Comparison of ENCODE assay signal across 19 cellular contexts in genomic region chr1:100649128-100649527, GRCh38.
DNase-seq lines count a peak whose midpoint lies in the region; ATAC-seq and TF ChIP-seq lines count a peak whose summit lies in the region.
"Had no signal": no experiment of that assay in that cellular context is flagged by ENCODE, and none has a peak within 500 bp of the region (broad histone marks: within the 10 kb centered on the region; RNA-seq: fewer than 3 reads in every experiment).

No MANE protein-coding gene starts in this region.

- H3K9me3 Mint-ChIP-seq in endodermal cell = peaks cover 32% of the 10 kb centered on the region
- H3K9me3 Mint-ChIP-seq in naive thymus-derived CD8-positive, alpha-beta T cell = peaks cover 10 to 33% (median 23%) of the 10 kb centered on the region in 9 donors

- no peak overlapping the region for H2AK9ac ChIP-seq in IMR-90 (replicated peaks; ENCODE audit: low read depth, low read length, poor library complexity)

- TF ChIP-seq RAD21 in IMR-90 (IDR thresholded peaks at IDR 0.05; ENCODE audit: low read length) = no peak

- H3K4me1 ChIP-seq in IMR-90 (ENCODE audit: control insufficient read depth, insufficient read depth, low read length) = no peaks in the 10 kb centered on the region
- peaks cover 10% of the 10 kb centered on the region for H3K4me1 ChIP-seq in adipocyte (ENCODE audit: control insufficient read depth, insufficient read depth, low read length)
- peaks cover 5% of the 10 kb centered on the region for H3K4me1 ChIP-seq in endodermal cell (ENCODE audit: control insufficient read depth, insufficient read depth, low read length)
- H3K4me1 ChIP-seq: BLaER1, Caco-2 had no signal

- no peaks in the 10 kb centered on the region for H3K79me1 ChIP-seq in IMR-90 (ENCODE audit: low read depth in 1 of 2, low read length in 2 of 2)

- no peak overlapping the region for H3K4me3 ChIP-seq in IMR-90 (ENCODE audit: insufficient read depth, low read depth, low read length)
- peak overlapping the region; percentile 38 for H3K4me3 ChIP-seq in adipocyte (ENCODE audit: low read length)
- H3K4me3 ChIP-seq in endodermal cell (ENCODE audit: low read length) = peak overlapping the region; percentile 72
- H3K4me3 ChIP-seq: BLaER1, GM23248 had no signal

- no peak overlapping the region for H3K4me3 Mint-ChIP-seq in endodermal cell
- H3K4me3 Mint-ChIP-seq in naive thymus-derived CD8-positive, alpha-beta T cell = no peak overlapping the region
- H3K4me3 Mint-ChIP-seq: B cell; CD4-positive, CD25-positive, alpha-beta regulatory T cell; CD8-positive, alpha-beta T cell; H9; HFFc6 had no signal

- H4K8ac ChIP-seq in IMR-90 (ENCODE audit: low read depth in 2 of 2, low read length in 2 of 2) = no peak overlapping the region

- dilution Hi-C loops in IMR-90 (cut with HindIII; ENCODE audit: low sequenced_read_pairs, unreplicated experiment) = no loop called here

- no peak overlapping the region for H3K4ac ChIP-seq in IMR-90 (ENCODE audit: low read depth, low read length)

- no peak overlapping the region for H3K18ac ChIP-seq in IMR-90 (ENCODE audit: low read depth, low read length)

- intact Hi-C loops in IMR-90 (cut with micrococcal nuclease) = no loop called here

- H3K27me3 ChIP-seq in IMR-90 (ENCODE audit: control insufficient read depth, insufficient read depth, low read length) = no peaks in the 10 kb centered on the region
- H3K27me3 ChIP-seq in adipocyte (replicated peaks; ENCODE audit: control insufficient read depth, insufficient read depth, low read length) = no peaks in the 10 kb centered on the region
- no peaks in the 10 kb centered on the region for H3K27me3 ChIP-seq in endodermal cell (ENCODE audit: control insufficient read depth, insufficient read depth, low read length, poor library complexity, severe bottlenecking)
- H3K27me3 ChIP-seq: BLaER1 had no signal

- peaks cover 2% of the 10 kb centered on the region; the same call in 1 of the 2 replicates for H3K9me3 ChIP-seq in IMR-90 (ENCODE audit: control insufficient read depth, insufficient read depth, low read length)
- peaks cover 30% of the 10 kb centered on the region for H3K9me3 ChIP-seq in adipocyte (ENCODE audit: control insufficient read depth, low read length)
- H3K9me3 ChIP-seq in endodermal cell (ENCODE audit: control insufficient read depth, low read length) = peaks cover 55% of the 10 kb centered on the region
- H3K9me3 ChIP-seq: Caco-2 had no signal

- no CpG with 5 or more reads among the region's 1 CpG for WGBS in IMR-90 (ENCODE audit: extremely low coverage in 2 of 2, insufficient read length in 1 of 2), 2 experiments
- WGBS in endodermal cell (ENCODE audit: insufficient coverage in 1 of 2, insufficient read length in 1 of 2), 2 experiments = 88 to 100% methylated on average over 1 of the region's 1 CpG

- H3K27ac Mint-ChIP-seq in endodermal cell = no peak overlapping the region
- H3K27ac Mint-ChIP-seq in naive thymus-derived CD8-positive, alpha-beta T cell = no peak overlapping the region
- H3K27ac Mint-ChIP-seq: B cell; CD4-positive, CD25-positive, alpha-beta regulatory T cell; CD8-positive, alpha-beta T cell; H9; HFFc6 had no signal

- H3K56ac ChIP-seq in IMR-90 (ENCODE audit: extremely low read depth, insufficient read depth, low read length) = no peak overlapping the region

- no peaks in the 10 kb centered on the region for H3K9me1 ChIP-seq in IMR-90 (ENCODE audit: insufficient read depth, low read length)

- H4K91ac ChIP-seq in IMR-90 (ENCODE audit: insufficient read depth, low read depth, low read length) = no peak overlapping the region

- peak; percentile 23 for DNase-seq in IMR-90
- no peak for DNase-seq in adipocyte (ENCODE audit: low read depth)
- DNase-seq in endodermal cell = no peak
- no peak for DNase-seq in NCI-H526 (lab: John Stamatoyannopoulos, UW)
- no peak for DNase-seq in GOT3 (lab: John Stamatoyannopoulos, UW)
- DNase-seq in naive thymus-derived CD8-positive, alpha-beta T cell = no peak
- DNase-seq: Caco-2; CD4-positive, CD25-positive, alpha-beta regulatory T cell; CD8-positive, alpha-beta T cell; DMS153; DND-41; GM23248; H9; HFFc6 had no signal

- H3K9ac ChIP-seq in IMR-90 (ENCODE audit: low read depth, low read length) = no peak overlapping the region
- no peak overlapping the region for H3K9ac ChIP-seq in adipocyte (ENCODE audit: low read length)
- H3K9ac ChIP-seq in endodermal cell (ENCODE audit: extremely low read depth, low read length, poor library complexity, severe bottlenecking) = no peak overlapping the region
- H3K9ac ChIP-seq: BLaER1, GM23248 had no signal

- no peak overlapping the region for H2AFZ ChIP-seq in IMR-90 (replicated peaks; ENCODE audit: low read length, poor library complexity)
- H2AFZ ChIP-seq: GM23248 had no signal

- no peak overlapping the region for H2BK5ac ChIP-seq in IMR-90 (ENCODE audit: low read depth, low read length, poor library complexity, severe bottlenecking)

- H3K27ac ChIP-seq in IMR-90 (ENCODE audit: insufficient read depth, low read length) (no peak overlapping the region), endodermal cell (ENCODE audit: low read depth, low read length) (no peak overlapping the region)
- H3K27ac ChIP-seq: BLaER1, C4-2B, GM23248 had no signal

- H3K14ac ChIP-seq in IMR-90 (replicated peaks; ENCODE audit: low read depth, low read length) = no peak overlapping the region

- no peaks in the 10 kb centered on the region for H3K36me3 Mint-ChIP-seq in endodermal cell (ENCODE audit: low read depth)
- peaks cover 0 to 21% (median 17%) of the 10 kb centered on the region in 3 donors for H3K36me3 Mint-ChIP-seq in naive thymus-derived CD8-positive, alpha-beta T cell
- H3K36me3 Mint-ChIP-seq: CD4-positive, CD25-positive, alpha-beta regulatory T cell; CD8-positive, alpha-beta T cell had no signal

- H4K5ac ChIP-seq in IMR-90 (ENCODE audit: low read depth, low read length) = no peak overlapping the region

- no peak overlapping the region for H3K4me2 ChIP-seq in IMR-90 (ENCODE audit: low read depth, low read length)
- H3K4me2 ChIP-seq: BLaER1 had no signal

- H3K4me1 Mint-ChIP-seq in endodermal cell = peaks cover 21% of the 10 kb centered on the region
- H3K4me1 Mint-ChIP-seq in naive thymus-derived CD8-positive, alpha-beta T cell = no peaks in the 10 kb centered on the region
- H3K4me1 Mint-ChIP-seq: B cell; CD4-positive, CD25-positive, alpha-beta regulatory T cell; H9 had no signal

- H3K36me3 ChIP-seq in IMR-90 (ENCODE audit: control insufficient read depth, insufficient read depth, low read length) (no peaks in the 10 kb centered on the region), adipocyte (ENCODE audit: control insufficient read depth, insufficient read depth, low read length, severe bottlenecking) (no peaks in the 10 kb centered on the region), endodermal cell (ENCODE audit: control insufficient read depth, insufficient read depth, low read length) (peaks cover 5% of the 10 kb centered on the region)
- H3K36me3 ChIP-seq: BLaER1 had no signal

- POLR2A ChIA-PET in IMR-90 (lab: Charles Lee; ENCODE audit: unreplicated experiment) = no interaction called here
- POLR2A ChIA-PET in naive thymus-derived CD8-positive, alpha-beta T cell (lab: Charles Lee) = no interaction called here

- TF ChIP-seq POLR2A in IMR-90 (IDR thresholded peaks at IDR 0.05; ENCODE audit: low read depth, low read length) = no peak

- no peak for TF ChIP-seq CTCF in IMR-90 (conservative IDR thresholded peaks at IDR 0.05; ENCODE audit: low read depth, low read length)
- no peak for TF ChIP-seq CTCF in endodermal cell (conservative IDR thresholded peaks at IDR 0.05)

- no peak overlapping the region for H3K23ac ChIP-seq in IMR-90 (ENCODE audit: low read depth, low read length)

- no peak for ATAC-seq in IMR-90 (ENCODE audit: low read depth)
- ATAC-seq in GM21390 (IDR thresholded peaks at IDR 0.05; ENCODE audit: unreplicated experiment) = no peak
- ATAC-seq in naive thymus-derived CD8-positive, alpha-beta T cell = no peak
- ATAC-seq: CD8-positive, alpha-beta T cell; HCT116 had no signal

- no peaks in the 10 kb centered on the region for H4K20me1 ChIP-seq in IMR-90 (ENCODE audit: insufficient read depth, low read length)
- H4K20me1 ChIP-seq: BLaER1 had no signal

- no TSS peak for BruUV-seq in IMR-90 (replicated peaks; lab: Mats Ljungman, UMichigan)

- CTCF ChIA-PET in IMR-90 (lab: Yijun Ruan, JAX) = interaction anchor here (0.6 kb wide), 1 partner anchor 188 kb away, joined by 3 read pairs; no protein-coding TSS in a partner anchor

- H2AK5ac ChIP-seq in IMR-90 (ENCODE audit: low read depth, low read length) = no peak overlapping the region

- no peak overlapping the region for H2BK20ac ChIP-seq in IMR-90 (ENCODE audit: low read depth, low read length)

- H2BK120ac ChIP-seq in IMR-90 (ENCODE audit: low read depth, low read length) = no peak overlapping the region

- H2BK15ac ChIP-seq in IMR-90 (ENCODE audit: low read depth, low read length) = no peak overlapping the region

- in situ Hi-C loops in IMR-90 (cut with MboI; ENCODE audit: low sequenced_read_pairs) = no loop called here

- H3K27me3 Mint-ChIP-seq in endodermal cell (ENCODE audit: insufficient read depth) = peaks cover 13% of the 10 kb centered on the region
- H3K27me3 Mint-ChIP-seq in naive thymus-derived CD8-positive, alpha-beta T cell = peaks cover 0 to 25% (median 14%) of the 10 kb centered on the region in 5 donors

TF ChIP-seq in IMR-90, 13 proteins besides CTCF, POLR2A, EP300 and RAD21 (continues in another document):
- TF ChIP-seq BHLHE40 (IDR thresholded peaks at IDR 0.05; ENCODE audit: low read depth, low read length) = no peak
- no peak for TF ChIP-seq USF2 (IDR thresholded peaks at IDR 0.05; ENCODE audit: low read depth, low read length)
- no peak for TF ChIP-seq MAFK (IDR thresholded peaks at IDR 0.05; ENCODE audit: low read depth, low read length)
- no peak for TF ChIP-seq CEBPB (IDR thresholded peaks at IDR 0.05; ENCODE audit: low read depth, low read length)
- no peak for TF ChIP-seq MXI1 (IDR thresholded peaks at IDR 0.05; ENCODE audit: borderline replicate concordance, low read depth, low read length)
- no peak for TF ChIP-seq RCOR1 (IDR thresholded peaks at IDR 0.05; ENCODE audit: insufficient replicate concordance, low read length)
- TF ChIP-seq RFX5 (IDR thresholded peaks at IDR 0.05; ENCODE audit: low read depth, low read length) = no peak
